Comparison of ENCODE assay signal across 10 cellular contexts in the genomic region with DNA sequence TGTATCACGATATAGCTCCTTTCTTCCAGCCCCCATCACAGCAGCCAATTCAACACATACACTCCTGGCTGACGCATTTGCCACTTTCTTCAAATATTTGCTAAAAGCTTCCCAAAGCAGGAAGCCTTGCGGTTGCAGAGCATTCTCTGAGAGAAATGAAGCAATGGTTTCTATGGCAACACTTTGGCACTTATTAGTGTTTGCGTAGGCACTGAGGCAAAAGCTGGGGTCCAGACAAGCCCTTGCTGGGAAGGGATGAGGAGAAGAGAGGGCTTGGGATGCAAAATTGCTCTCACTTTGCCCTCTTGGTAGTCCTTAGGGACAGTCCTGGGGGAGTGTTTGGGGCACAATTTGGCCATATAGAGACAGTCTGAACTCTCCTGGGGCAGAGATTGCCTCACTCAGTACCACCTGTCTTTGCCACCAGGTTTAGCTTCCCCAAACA. TPM values are rescaled to one million over a fixed set of nuclear protein-coding genes. Genes with fewer than 3 reads are reported as not detected.
DNase-seq lines count a peak whose midpoint lies in the region; ATAC-seq, FAIRE-seq and TF ChIP-seq lines count a peak whose summit lies in the region.
"Had no signal": no experiment of that assay in that cellular context is flagged by ENCODE, and none has a peak within 500 bp of the region (broad histone marks: within the 10 kb centered on the region; RNA-seq: fewer than 3 reads in every experiment).

No MANE protein-coding gene starts in this region.

- H3K36me3 ChIP-seq in Loucy (ENCODE audit: insufficient read depth, low read length) (no peaks in the 10 kb centered on the region), bronchial epithelial cell (ENCODE audit: control insufficient read depth, insufficient read depth, low read length) (no peaks in the 10 kb centered on the region)
- H3K36me3 ChIP-seq: adrenal gland had no signal

- H3K4me3 Mint-ChIP-seq in activated naive CD4-positive, alpha-beta T cell treated with anti-CD3 and anti-CD28 coated beads for 36 hours = no peak overlapping the region

- H3K9ac ChIP-seq in Loucy (ENCODE audit: low read depth, low read length, poor library complexity, severe bottlenecking) = no peak overlapping the region
- H3K9ac ChIP-seq: KMS-11 had no signal

- H3K27me3 ChIP-seq in Loucy (ENCODE audit: insufficient read depth, low read length, poor library complexity, severe bottlenecking) = no peaks in the 10 kb centered on the region
- H3K27me3 ChIP-seq in bronchial epithelial cell (ENCODE audit: control insufficient read depth, insufficient read depth, low read length) = no peaks in the 10 kb centered on the region

- no peaks in the 10 kb centered on the region for H3K9me3 ChIP-seq in Loucy (ENCODE audit: insufficient read depth, low read depth, low read length)
- H3K9me3 ChIP-seq: adrenal gland had no signal

- H3K4me2 ChIP-seq in Loucy (ENCODE audit: low read depth, low read length, poor library complexity, severe bottlenecking) = peak overlapping the region; percentile 40
- H3K4me2 ChIP-seq: KMS-11 had no signal

- CTCF ChIA-PET in activated naive CD4-positive, alpha-beta T cell treated with anti-CD3 and anti-CD28 coated beads for 36 hours (lab: Charles Lee) = no interaction called here

- peak; percentile 18 for DNase-seq in activated naive CD4-positive, alpha-beta T cell treated with anti-CD3 and anti-CD28 coated beads for 36 hours
- no peak for DNase-seq in activated naive CD4-positive, alpha-beta T cell treated with Interleukin-2 at 50 U/mL for 16 hours
- DNase-seq in bronchial epithelial cell (ENCODE audit: low read depth) (peak; percentile 91), smooth muscle cell of the brain vasculature (ENCODE audit: low read depth, low spot score) (peak; percentile 2), NCI-H2196 treated with DMSO at 0.1 percent for 48 hours (lab: John Stamatoyannopoulos, UW; ENCODE audit: unreplicated experiment) (no peak), SW480 (ENCODE audit: low spot score) (no peak)
- DNase-seq: adrenal gland had no signal

- no peaks in the 10 kb centered on the region for H3F3A ChIP-seq in Loucy (ENCODE audit: low read depth)

- FAIRE-seq in bronchial epithelial cell (lab: Jason Lieb, UNC) = no peak

- no peaks in the 10 kb centered on the region for H3K9me2 ChIP-seq in Loucy (replicated peaks; ENCODE audit: low read depth, low read length)

- H3K79me2 ChIP-seq in Loucy (ENCODE audit: insufficient read depth, low read length) = no peaks in the 10 kb centered on the region

- H3K4me1 ChIP-seq in Loucy (ENCODE audit: insufficient read depth, low read length, poor library complexity, severe bottlenecking) = no peaks in the 10 kb centered on the region
- H3K4me1 ChIP-seq: adrenal gland had no signal

- H3K36me3 Mint-ChIP-seq in activated naive CD4-positive, alpha-beta T cell treated with anti-CD3 and anti-CD28 coated beads for 36 hours (ENCODE audit: low read depth) = no peaks in the 10 kb centered on the region

- H4K20me1 ChIP-seq in Loucy (ENCODE audit: insufficient read depth, low read length, poor library complexity, severe bottlenecking) = no peaks in the 10 kb centered on the region

- no peaks in the 10 kb centered on the region for H3K9me3 Mint-ChIP-seq in activated naive CD4-positive, alpha-beta T cell treated with anti-CD3 and anti-CD28 coated beads for 36 hours

- no peak overlapping the region for H3K27ac Mint-ChIP-seq in activated naive CD4-positive, alpha-beta T cell treated with anti-CD3 and anti-CD28 coated beads for 36 hours

- peaks cover 3% of the 10 kb centered on the region for H3K4me1 Mint-ChIP-seq in activated naive CD4-positive, alpha-beta T cell treated with anti-CD3 and anti-CD28 coated beads for 36 hours (ENCODE audit: low read depth)

- H3K27me3 Mint-ChIP-seq in activated naive CD4-positive, alpha-beta T cell treated with anti-CD3 and anti-CD28 coated beads for 36 hours (ENCODE audit: low read depth) = no peaks in the 10 kb centered on the region

- no peak overlapping the region for H2AFZ ChIP-seq in Loucy (ENCODE audit: low read length)

- TF ChIP-seq CTCF in Loucy (conservative IDR thresholded peaks at IDR 0.05; ENCODE audit: low read length) (no peak), bronchial epithelial cell (IDR thresholded peaks at IDR 0.05; ENCODE audit: insufficient read depth, low read length, severe bottlenecking) (no peak)

- intact Hi-C loops in activated naive CD4-positive, alpha-beta T cell treated with anti-CD3 and anti-CD28 coated beads for 36 hours (cut with micrococcal nuclease) = loop anchor here (2.0 kb wide), 1 partner anchor 56 kb away; the partner anchor contains the start of gene PAK3

- H3K4me3 ChIP-seq in Loucy (ENCODE audit: low read length, poor library complexity, severe bottlenecking) (no peak overlapping the region), bronchial epithelial cell (ENCODE audit: low read depth, low read length) (no peak overlapping the region)
- H3K4me3 ChIP-seq: adrenal gland had no signal

- no peak for ATAC-seq in GM19035 (IDR thresholded peaks at IDR 0.05; ENCODE audit: unreplicated experiment)

RNA-seq across cellular contexts. Expression of gene PAK3, which starts 55.0 kb away (rescaled TPM):
- total RNA-seq in activated naive CD4-positive, alpha-beta T cell treated with anti-CD3 and anti-CD28 coated beads for 36 hours = under 1 TPM; 0.55 to 0.64 TPM
- under 0.01 TPM in 1 of 2 replicates, not detected in the other for total RNA-seq in bronchial epithelial cell

Comparison
In these comparisons a context has a peak if more than half of its experiments do, and no peak if none do; other contexts are left out.
1. DNase-seq: peak in activated naive CD4-positive, alpha-beta T cell treated with anti-CD3 and anti-CD28 coated beads for 36 hours (single experiment), bronchial epithelial cell (single experiment) and smooth muscle cell of the brain vasculature (single experiment); none in activated naive CD4-positive, alpha-beta T cell treated with Interleukin-2 at 50 U/mL for 16 hours (single experiment), NCI-H2196 treated with DMSO at 0.1 percent for 48 hours (single experiment) and SW480 (single experiment).